ENCODE assay signal across 1 cellular context in genomic region chr18:5982332-5982731, GRCh38.
TF ChIP-seq lines count a peak whose summit lies in the region.

No MANE protein-coding gene starts in this region.

TF ChIP-seq in GM12878, 131 proteins besides CTCF, POLR2A, EP300 and RAD21 (continued from another document):
- no peak for TF ChIP-seq ETV6 (conservative IDR thresholded peaks at IDR 0.05 in 1 of 2, IDR thresholded peaks at IDR 0.05 in 1 of 2; ENCODE audit: borderline replicate concordance in 1 of 2, low read depth in 1 of 2)
- peak; percentile 83 to 87; a peak in 3 of 4 replicates for TF ChIP-seq BHLHE40 (IDR thresholded peaks at IDR 0.05; ENCODE audit: borderline replicate concordance in 1 of 2, low read depth in 2 of 2, low read length in 1 of 2)
